In genomic region chr14:71541271-71541670, GRCh38 we compare ENCODE assay signal across 24 cellular contexts.
"Had no signal": no experiment of that assay in that cellular context is flagged by ENCODE, and none has a peak within 500 bp of the region (broad histone marks: within the 10 kb centered on the region; RNA-seq: fewer than 3 reads in every experiment).

No MANE protein-coding gene starts in this region.

- H3K9me3 ChIP-seq: gastrocnemius medialis, heart left ventricle, transverse colon, vagina had no signal

- H3K36me3 ChIP-seq: brain microvascular endothelial cell, gastrocnemius medialis, heart left ventricle, transverse colon, vagina had no signal

- H3K36me3 Mint-ChIP-seq: activated naive CD4-positive, alpha-beta T cell treated with anti-CD3 and anti-CD28 coated beads, Interleukin-2, amount 50 U/mL, for 72 hours; WTC11 had no signal

- H3K27me3 ChIP-seq: brain microvascular endothelial cell, gastrocnemius medialis, heart left ventricle, transverse colon, vagina had no signal

- H3K4me3 Mint-ChIP-seq: activated CD8-positive, alpha-beta T cell treated with anti-CD3 and anti-CD28 coated beads, Interleukin-2, amount 10 ng/mL, durations not matched to agents 7 days and 5 days; activated T-cell treated with anti-CD3 and anti-CD28 coated beads, Interleukin-2, amount 50 U/mL, for 72 hours; WTC11 had no signal

- DNase-seq: activated CD4-positive, alpha-beta T cell treated with anti-CD3 and anti-CD28 coated beads for 48 hours; activated CD8-positive, alpha-beta memory T cell treated with anti-CD3 and anti-CD28 coated beads, Interleukin-2, amount 50 U/mL, for 4 hours; activated CD8-positive, alpha-beta T cell treated with anti-CD3 and anti-CD28 coated beads, Interleukin-2, amount 10 ng/mL, durations not matched to agents 7 days and 5 days; activated gamma-delta T cell; activated T-cell treated with anti-CD3 and anti-CD28 coated beads, Interleukin-2, amount 50 U/mL, for 72 hours; amygdala; brain microvascular endothelial cell; cerebellar nuclear complex; erythroblast; gastrocnemius medialis; heart left ventricle; left colon; midbrain; stimulated activated CD4-positive, alpha-beta T cell treated with anti-CD3 and anti-CD28 coated beads, Interleukin-4, amount 100 ng/mL, for 4 hours; stimulated activated CD8-positive, alpha-beta memory T cell treated with anti-CD3 and anti-CD28 coated beads, Interleukin-4, amount 100 ng/mL, for 48 hours; stimulated activated naive CD4-positive, alpha-beta T cell treated with Interleukin-2 at 50 U/mL for 16 hours; substantia nigra; T-helper 2 cell; transverse colon had no signal

- H3K9me3 Mint-ChIP-seq: activated naive CD4-positive, alpha-beta T cell treated with anti-CD3 and anti-CD28 coated beads, Interleukin-2, amount 50 U/mL, for 72 hours; activated T-cell treated with anti-CD3 and anti-CD28 coated beads, Interleukin-2, amount 50 U/mL, for 72 hours; WTC11 had no signal

- H3K27ac Mint-ChIP-seq: activated T-cell treated with anti-CD3 and anti-CD28 coated beads, Interleukin-2, amount 50 U/mL, for 72 hours; WTC11 had no signal

- H3K27ac ChIP-seq: brain microvascular endothelial cell, gastrocnemius medialis, skin epidermis, transverse colon, vagina had no signal

- H3K4me3 ChIP-seq: gastrocnemius medialis, heart left ventricle, lung, skin epidermis, transverse colon, vagina had no signal
